8 cellular contexts compared by ENCODE assay signal in the genomic region with DNA sequence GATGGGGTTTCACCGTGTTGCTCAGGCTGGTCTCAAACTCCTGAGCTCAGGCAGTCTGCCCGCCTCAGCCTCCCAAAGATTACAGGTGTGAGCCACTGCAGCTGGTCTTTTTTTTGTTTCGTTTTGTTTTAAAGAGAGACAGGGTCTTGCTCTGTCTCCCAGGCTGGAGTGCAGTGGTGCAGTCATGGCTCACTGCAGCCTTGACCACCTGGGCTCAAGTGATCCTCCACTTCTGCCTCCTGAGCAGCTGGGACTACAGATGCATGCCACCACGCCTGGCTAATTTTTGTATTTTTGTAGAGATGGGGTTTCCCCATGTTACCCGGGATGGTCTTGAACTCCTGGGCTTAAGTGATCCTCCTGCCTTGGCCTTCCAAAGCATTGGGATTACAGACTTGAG. TPM values are rescaled to one million over a fixed set of nuclear protein-coding genes. Genes with fewer than 3 reads are reported as not detected.
DNase-seq lines count a peak whose midpoint lies in the region; ATAC-seq, FAIRE-seq and TF ChIP-seq lines count a peak whose summit lies in the region.
"Not testable (repeated sequence)": the region's sequence is repeated elsewhere in the genome, so short reads cannot be mapped to it uniquely, and the experiment has no call there.

No MANE protein-coding gene starts in this region.

- TF ChIP-seq POLR2A in GM12891 (IDR thresholded peaks at IDR 0.05; ENCODE audit: low read depth, low read length): not testable (repeated sequence)

- not testable (repeated sequence) for TF ChIP-seq CTCF in upper lobe of right lung (IDR thresholded peaks at IDR 0.05)

- H3K27ac ChIP-seq in upper lobe of right lung: not testable (repeated sequence)

- H3K27me3 ChIP-seq in upper lobe of right lung: not testable (repeated sequence)

- H3K4me1 ChIP-seq in upper lobe of right lung: peaks cover 38% of the 10 kb centered on the region

- peak; percentile 82 for FAIRE-seq in GM12891 (lab: Jason Lieb, UNC)

- H3K36me3 ChIP-seq in upper lobe of right lung: peaks cover 72% of the 10 kb centered on the region

- H3K9me3 ChIP-seq in T-helper 17 cell (ENCODE audit: control insufficient read depth, low read length, poor library complexity, severe bottlenecking); upper lobe of right lung: not testable (repeated sequence)

- not testable (repeated sequence) for DNase-seq in GM12891 (ENCODE audit: insufficient read length, low spot score); T-helper 17 cell
- peak; percentile 30 for DNase-seq in upper lobe of right lung

- ATAC-seq in GM19023 (IDR thresholded peaks at IDR 0.05; ENCODE audit: unreplicated experiment): peak; percentile 74
- peak; percentile 33 for ATAC-seq in GM21367 (IDR thresholded peaks at IDR 0.05; ENCODE audit: unreplicated experiment)
- ATAC-seq in HG02623 (IDR thresholded peaks at IDR 0.05; ENCODE audit: unreplicated experiment): peak; percentile 57
- peak; percentile 68 for ATAC-seq in HG03066 (IDR thresholded peaks at IDR 0.05; ENCODE audit: low read depth, unreplicated experiment)
- peak; percentile 50 for ATAC-seq in HG03442 (IDR thresholded peaks at IDR 0.05; ENCODE audit: unreplicated experiment)
- not testable (repeated sequence) for ATAC-seq in T-helper 17 cell, upper lobe of right lung

- not testable (repeated sequence) for H3K4me3 ChIP-seq in upper lobe of right lung

- H3K4me3 Mint-ChIP-seq in T-helper 17 cell: not testable (repeated sequence)

- not testable (repeated sequence) for H3K36me3 Mint-ChIP-seq in T-helper 17 cell (ENCODE audit: low read depth)

- intact Hi-C loops in upper lobe of right lung (cut with DNase I): not testable (repeated sequence)

- peak overlapping the region; percentile 29 for H3K27ac Mint-ChIP-seq in T-helper 17 cell

- not testable (repeated sequence) for H3K27me3 Mint-ChIP-seq in T-helper 17 cell

- H3K4me1 Mint-ChIP-seq in T-helper 17 cell: peaks cover 12% of the 10 kb centered on the region

TF ChIP-seq in GM12891, 5 proteins besides CTCF, POLR2A, EP300 and RAD21:
- peak; percentile 78 for TF ChIP-seq PAX5 (IDR thresholded peaks at IDR 0.05; ENCODE audit: insufficient read depth, low read length, severe bottlenecking)

RNA-seq across cellular contexts. Expression of a gene that starts 23.6 kb away (rescaled TPM):
- polyA plus RNA-seq in GM12891 (2012; ENCODE audit: low read depth, missing spikeins): 21.0 TPM
- total RNA-seq in T-helper 17 cell (1 to 10 TPM; 6.9 to 8.3 TPM), upper lobe of right lung (5.6 TPM)

RNA-seq across cellular contexts. Expression of a gene that starts 24.0 kb away (rescaled TPM):
- 11.1 TPM for polyA plus RNA-seq in GM12891 (2012; ENCODE audit: low read depth, missing spikeins)
- total RNA-seq in T-helper 17 cell (1 to 10 TPM; 9.1 to 9.5 TPM), upper lobe of right lung (61.3 TPM)
